In genomic region chr11:45229401-45229800, GRCh38 we compare ENCODE assay signal across 6 cellular contexts.
"Had no signal": no experiment of that assay in that cellular context is flagged by ENCODE, and none has a peak within 500 bp of the region (broad histone marks: within the 10 kb centered on the region; RNA-seq: fewer than 3 reads in every experiment).

No MANE protein-coding gene starts in this region.

- ATAC-seq: GM23338, K562 had no signal

- DNase-seq: H9, HCEC 1CT, IMR-90, KG1 had no signal

- H3K4me2 ChIP-seq: GM23338 had no signal

- H3K4me3 ChIP-seq: GM23338, K562 had no signal

- H2AFZ ChIP-seq: GM23338 had no signal
